In the genomic region with DNA sequence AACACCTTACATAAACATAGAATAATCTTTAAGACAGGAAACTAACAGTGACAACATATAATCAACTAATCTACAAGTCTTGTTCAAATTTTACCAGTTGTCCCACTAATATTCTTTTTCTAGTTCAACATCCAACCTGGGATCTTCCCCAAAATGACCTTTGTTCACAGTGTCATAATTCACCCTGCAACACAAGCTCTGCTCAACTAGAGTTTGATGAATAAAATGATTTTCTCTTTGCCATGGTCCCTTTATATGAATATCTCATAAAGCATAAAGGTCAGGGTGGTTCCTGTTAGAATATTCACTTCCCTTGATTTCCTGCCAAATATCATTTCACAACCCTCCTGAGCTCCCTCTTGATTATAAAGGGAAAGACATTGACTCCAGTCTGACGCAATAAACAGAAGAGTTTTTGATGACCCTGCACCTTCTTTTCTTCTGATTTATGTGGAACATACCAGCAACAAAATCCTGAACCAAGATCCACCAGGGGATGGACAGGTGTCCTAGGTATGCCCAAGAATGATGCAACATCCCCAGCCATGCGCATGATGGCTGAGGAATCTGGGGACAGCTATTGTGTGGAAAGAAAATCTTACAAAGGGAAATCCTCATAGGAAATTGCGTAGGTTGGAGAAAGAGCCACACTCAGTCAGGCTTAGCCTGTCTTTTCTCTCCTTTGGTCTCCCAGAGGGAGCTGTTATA, we compare ENCODE assay signal across 12 cellular contexts. TPM values are rescaled to one million over a fixed set of nuclear protein-coding genes. Genes with fewer than 3 reads are reported as not detected.
DNase-seq lines count a peak whose midpoint lies in the region; ATAC-seq, FAIRE-seq and TF ChIP-seq lines count a peak whose summit lies in the region.
"Had no signal": no experiment of that assay in that cellular context is flagged by ENCODE, and none has a peak within 500 bp of the region (broad histone marks: within the 10 kb centered on the region; RNA-seq: fewer than 3 reads in every experiment).

No MANE protein-coding gene starts in this region.

- no peaks in the 10 kb centered on the region for H3K27me3 ChIP-seq in HepG2 (ENCODE audit: control insufficient read depth in 1 of 2, insufficient read depth in 2 of 2, low read length in 2 of 2)
- H3K27me3 ChIP-seq: MG63 had no signal

- TF ChIP-seq EP300 in A549 (IDR thresholded peaks at IDR 0.05) (no peak), Ishikawa (IDR thresholded peaks at IDR 0.05; ENCODE audit: borderline replicate concordance) (no peak), HepG2 (IDR thresholded peaks at IDR 0.05; ENCODE audit: low read depth in 2 of 2, low read length in 2 of 2) (no peak), HepG2 (CRISPR knock-in tag; IDR thresholded peaks at IDR 0.05; ENCODE audit: borderline replicate concordance) (no peak)

- TF ChIP-seq RAD21 in A549 (conservative IDR thresholded peaks at IDR 0.05 in 1 of 2, IDR thresholded peaks at IDR 0.05 in 1 of 2) (no peak), Ishikawa (IDR thresholded peaks at IDR 0.05; ENCODE audit: low read depth) (no peak), HepG2 (CRISPR knock-in tag; IDR thresholded peaks at IDR 0.05) (no peak)

- H3K79me2 ChIP-seq in HepG2 (ENCODE audit: insufficient read depth, low read length), result no peaks in the 10 kb centered on the region

- H3K4me3 ChIP-seq in A549 (no peak overlapping the region), HepG2 (replicated peaks in 1 of 3; ENCODE audit: insufficient read depth in 1 of 3, low read depth in 2 of 3, low read length in 3 of 3) (no peak overlapping the region)
- H3K4me3 ChIP-seq: MG63 had no signal

- no peak overlapping the region for H3K9ac ChIP-seq in HepG2 (ENCODE audit: insufficient read depth, low read depth, low read length)

- H3K36me3 ChIP-seq in HepG2 (replicated peaks in 1 of 2; ENCODE audit: control insufficient read depth in 1 of 2, insufficient read depth in 2 of 2, low read length in 2 of 2), result no peaks in the 10 kb centered on the region
- H3K36me3 ChIP-seq: MG63, neutrophil had no signal

- no TSS peak for BruUV-seq in HepG2 (replicated peaks; lab: Mats Ljungman, UMichigan)

- H2AFZ ChIP-seq in HepG2 (ENCODE audit: low read length), result no peak overlapping the region

- H3K9me3 ChIP-seq in A549, result no peaks in the 10 kb centered on the region
- no peaks in the 10 kb centered on the region for H3K9me3 ChIP-seq in HepG2 (ENCODE audit: low read length)
- H3K9me3 ChIP-seq: MG63, neutrophil had no signal

- H3K4me1 ChIP-seq in A549, result peaks cover 45% of the 10 kb centered on the region
- peaks cover 58% of the 10 kb centered on the region for H3K4me1 ChIP-seq in HepG2 (ENCODE audit: insufficient read depth, low read length)

- in situ Hi-C loops in HepG2 (cut with HindIII; ENCODE audit: extremely low pct_ligation_motif_present, low pct_unique_long_range_greater_than_20kb), result no loop called here

- H3K27ac ChIP-seq in A549 (peak overlapping the region; percentile 57 to 83), HepG2 (ENCODE audit: extremely low read length, insufficient read depth, low read length) (no peak overlapping the region)
- H3K27ac ChIP-seq: neutrophil had no signal

- DNase-seq in A549 (ENCODE audit: low read depth in 1 of 2, low spot score in 1 of 2), result peak in 1 of 2 experiments; percentile 42
- DNase-seq in dermis blood vessel endothelial cell, result peak; percentile 87
- DNase-seq in HepG2 (ENCODE audit: low spot score), result peak; percentile 13
- no peak for DNase-seq in activated naive CD4-positive, alpha-beta T cell treated with anti-CD3 and anti-CD28 coated beads, Interleukin-2, amount 50 U/mL, for 72 hours (ENCODE audit: low spot score in 2 of 2)
- no peak for DNase-seq in stimulated activated naive CD4-positive, alpha-beta T cell (lab: John Stamatoyannopoulos, UW)
- no peak for DNase-seq in COR-L47 (lab: John Stamatoyannopoulos, UW)
- DNase-seq in GF-D8 (lab: John Stamatoyannopoulos, UW), result no peak
- DNase-seq: activated CD4-positive, alpha-beta T cell treated with anti-CD3 and anti-CD28 coated beads, Interleukin-2, amount 50 U/mL, for 48 hours; MG63 had no signal

- no peaks in the 10 kb centered on the region for H4K20me1 ChIP-seq in HepG2 (ENCODE audit: insufficient read depth, low read length)

- peak overlapping the region; percentile 51 for H3K4me2 ChIP-seq in A549
- no peak overlapping the region for H3K4me2 ChIP-seq in HepG2 (ENCODE audit: low read depth, low read length)

- ATAC-seq in A549, result 0 out of 6 replicates have a peak, but pooled peaks of 1 of the 2 experiments have one; percentile 21
- no peak for ATAC-seq in HepG2
- ATAC-seq in activated naive CD4-positive, alpha-beta T cell treated with anti-CD3 and anti-CD28 coated beads, Interleukin-2, amount 50 U/mL, for 72 hours, result no peak

- intact Hi-C loops in HepG2 (cut with micrococcal nuclease; ENCODE audit: unreplicated experiment), result no loop called here

- FAIRE-seq in A549 (lab: Jason Lieb, UNC) (no peak), HepG2 (lab: Jason Lieb, UNC) (no peak)

- CTCF ChIA-PET in A549 (lab: Yijun Ruan, JAX) (interaction anchor here (1.5 to 3.8 kb wide), 3 partner anchors 12 to 129 kb away, joined by 3 to 18 read pairs (median 4); no protein-coding TSS in a partner anchor), HepG2 (lab: Yijun Ruan, JAX; ENCODE audit: low intra/inter-chr PET ratio, low total read pairs) (no interaction called here)

- TF ChIP-seq POLR2A in A549 (IDR thresholded peaks at IDR 0.05; ENCODE audit: low read length), result no peak
- TF ChIP-seq POLR2A in HepG2 (IDR thresholded peaks at IDR 0.05; ENCODE audit: insufficient read depth in 1 of 2, low read depth in 2 of 2, low read length in 2 of 2), result no peak

- H3K9me3 Mint-ChIP-seq in activated naive CD4-positive, alpha-beta T cell treated with anti-CD3 and anti-CD28 coated beads, Interleukin-2, amount 50 U/mL, for 72 hours, result no peaks in the 10 kb centered on the region

- H3K36me3 Mint-ChIP-seq in activated naive CD4-positive, alpha-beta T cell treated with anti-CD3 and anti-CD28 coated beads, Interleukin-2, amount 50 U/mL, for 72 hours, result no peaks in the 10 kb centered on the region

- WGBS in A549 (ENCODE audit: missing lambda C conversion rate), result 67% methylated on average over 3 of the region's 3 CpGs
- 71% methylated on average over 3 of the region's 3 CpGs for WGBS in HepG2 (ENCODE audit: low lambda C conversion rate)

- POLR2A ChIA-PET in A549 (lab: Yijun Ruan, JAX), result interaction anchor here (0.8 kb wide), 1 partner anchor 18 kb away, joined by 3 read pairs; the partner anchor contains the start of gene IFIT3
- POLR2A ChIA-PET in HepG2 (lab: Yijun Ruan, JAX), result interaction anchor here (2.0 kb wide), 1 partner anchor 14 kb away, joined by 8 read pairs; no protein-coding TSS in a partner anchor

- no peak overlapping the region for H3K27ac Mint-ChIP-seq in activated naive CD4-positive, alpha-beta T cell treated with anti-CD3 and anti-CD28 coated beads, Interleukin-2, amount 50 U/mL, for 72 hours

- TF ChIP-seq CTCF in A549 (IDR thresholded peaks at IDR 0.05) (no peak), HepG2 (CRISPR knock-in tag; IDR thresholded peaks at IDR 0.05) (no peak)

RNA-seq across cellular contexts. Expression of gene IFIT3, which starts 18.6 kb away (rescaled TPM):
- polyA plus RNA-seq in A549 (2011; rRNA removed) (1.5 and 1.6 TPM in 2 replicates), A549 (2017; fragmentation: RNase III; extraction: RNeasy Plus Mini Kit Qiagen cat#74134 plus additional on column Dnase treatment) (2.1 to 2.4 TPM (median 2.2 TPM) in 3 replicates), HepG2 (2011; rRNA removed) (0.48 and 0.56 TPM in 2 replicates)
- polyA plus RNA-seq in A549 (2012; cell fraction: cytosol; rRNA removed), result 0.33 and 0.36 TPM in 2 replicates
- 0.16 and 0.18 TPM in 2 replicates for polyA plus RNA-seq in A549 (2012; cell fraction: nucleus; rRNA removed)
- polyA minus RNA-seq in A549 (2011; rRNA and poly(A)+ RNA removed), result 0.10 and 0.41 TPM in 2 replicates
- total RNA-seq in dermis blood vessel endothelial cell (14.1 and 14.3 TPM in 2 replicates), HepG2 (2016; rRNA removed; fragmentation: Illumina TruSeq; extraction: Trizol) (3.1 and 4.3 TPM in 2 replicates)
- 0.71 TPM in 2 replicates for total RNA-seq in HepG2 (2016; cell fraction: cytosol; rRNA removed; fragmentation: Illumina TruSeq; extraction: Trizol; ENCODE audit: low read depth)
- 3.0 and 4.6 TPM in 2 replicates for total RNA-seq in HepG2 (2016; cell fraction: insoluble cytoplasmic fraction; rRNA removed; fragmentation: Illumina TruSeq; extraction: Trizol)
- 1.6 and 1.7 TPM in 2 replicates for total RNA-seq in HepG2 (2016; cell fraction: membrane; rRNA removed; fragmentation: Illumina TruSeq; extraction: Trizol)
- total RNA-seq in HepG2 (2016; cell fraction: nucleus; rRNA removed; fragmentation: Illumina TruSeq; extraction: Trizol), result 1.6 TPM in 2 replicates
- polyA plus RNA-seq in HepG2 (2011; cell fraction: cytosol; rRNA removed), result 0.40 and 0.67 TPM in 2 replicates
- 0.07 and 0.08 TPM in 2 replicates for polyA plus RNA-seq in HepG2 (2011; cell fraction: nucleus; rRNA removed)
- polyA plus RNA-seq in HepG2 (2012), result 1.1 and 1.5 TPM in 2 replicates
- polyA plus RNA-seq in HepG2 (2016; cell fraction: cytosol; fragmentation: Illumina TruSeq; extraction: Trizol; ENCODE audit: low read depth), result 0.34 and 0.44 TPM in 2 replicates
- 2.9 and 3.4 TPM in 2 replicates for polyA plus RNA-seq in HepG2 (2016; cell fraction: insoluble cytoplasmic fraction; fragmentation: Illumina TruSeq; extraction: Trizol; ENCODE audit: low read depth)
- 0.82 and 0.90 TPM in 2 replicates for polyA plus RNA-seq in HepG2 (2016; cell fraction: membrane; fragmentation: Illumina TruSeq; extraction: Trizol; ENCODE audit: low read depth)
- 1.1 and 1.6 TPM in 2 replicates for polyA plus RNA-seq in HepG2 (2016; cell fraction: nucleus; fragmentation: Illumina TruSeq; extraction: Trizol; ENCODE audit: insufficient read depth, low read depth)
- 0.16 and 2.1 TPM in 2 replicates for polyA minus RNA-seq in HepG2 (2011; rRNA and poly(A)+ RNA removed; ENCODE audit: low replicate concordance)
- 0.88 and 0.99 TPM in 2 replicates for polyA minus RNA-seq in HepG2 (2011; cell fraction: cytosol; rRNA and poly(A)+ RNA removed)
- polyA minus RNA-seq in HepG2 (2011; cell fraction: nucleus; rRNA and poly(A)+ RNA removed), result 0.26 and 0.99 TPM in 2 replicates
- total RNA-seq in activated naive CD4-positive, alpha-beta T cell treated with anti-CD3 and anti-CD28 coated beads, Interleukin-2, amount 50 U/mL, for 72 hours, result 10 to 100 TPM in 1 of 2 donors, 1 to 10 TPM in 1; 2.6 to 12.6 TPM

RNA-seq across cellular contexts. Expression of gene IFIT1B, which starts 31.4 kb away (rescaled TPM):
- polyA plus RNA-seq in A549 (2011; rRNA removed) (not detected in 2 replicates), A549 (2017; fragmentation: RNase III; extraction: RNeasy Plus Mini Kit Qiagen cat#74134 plus additional on column Dnase treatment) (not detected in 3 replicates), HepG2 (2011; rRNA removed) (not detected in 2 replicates)
- polyA plus RNA-seq in A549 (2012; cell fraction: cytosol; rRNA removed), result not detected in 2 replicates
- not detected in 2 replicates for polyA plus RNA-seq in A549 (2012; cell fraction: nucleus; rRNA removed)
- not detected in 2 replicates for polyA minus RNA-seq in A549 (2011; rRNA and poly(A)+ RNA removed)
- total RNA-seq in dermis blood vessel endothelial cell (not detected in 2 replicates), HepG2 (2016; rRNA removed; fragmentation: Illumina TruSeq; extraction: Trizol) (not detected in 2 replicates)
- total RNA-seq in HepG2 (2016; cell fraction: cytosol; rRNA removed; fragmentation: Illumina TruSeq; extraction: Trizol; ENCODE audit: low read depth), result not detected in 2 replicates
- total RNA-seq in HepG2 (2016; cell fraction: insoluble cytoplasmic fraction; rRNA removed; fragmentation: Illumina TruSeq; extraction: Trizol), result not detected in 2 replicates
- not detected in 2 replicates for total RNA-seq in HepG2 (2016; cell fraction: membrane; rRNA removed; fragmentation: Illumina TruSeq; extraction: Trizol)
- not detected in 2 replicates for total RNA-seq in HepG2 (2016; cell fraction: nucleus; rRNA removed; fragmentation: Illumina TruSeq; extraction: Trizol)
- not detected in 2 replicates for polyA plus RNA-seq in HepG2 (2011; cell fraction: cytosol; rRNA removed)
- polyA plus RNA-seq in HepG2 (2011; cell fraction: nucleus; rRNA removed), result not detected in 2 replicates
- polyA plus RNA-seq in HepG2 (2012), result not detected in 2 replicates
- polyA plus RNA-seq in HepG2 (2016; cell fraction: cytosol; fragmentation: Illumina TruSeq; extraction: Trizol; ENCODE audit: low read depth), result not detected in 2 replicates
- not detected in 2 replicates for polyA plus RNA-seq in HepG2 (2016; cell fraction: insoluble cytoplasmic fraction; fragmentation: Illumina TruSeq; extraction: Trizol; ENCODE audit: low read depth)
- polyA plus RNA-seq in HepG2 (2016; cell fraction: membrane; fragmentation: Illumina TruSeq; extraction: Trizol; ENCODE audit: low read depth), result not detected in 2 replicates
- not detected in 2 replicates for polyA plus RNA-seq in HepG2 (2016; cell fraction: nucleus; fragmentation: Illumina TruSeq; extraction: Trizol; ENCODE audit: insufficient read depth, low read depth)
- not detected in 2 replicates for polyA minus RNA-seq in HepG2 (2011; rRNA and poly(A)+ RNA removed; ENCODE audit: low replicate concordance)
- not detected in 2 replicates for polyA minus RNA-seq in HepG2 (2011; cell fraction: cytosol; rRNA and poly(A)+ RNA removed)
- polyA minus RNA-seq in HepG2 (2011; cell fraction: nucleus; rRNA and poly(A)+ RNA removed), result not detected in 2 replicates
- total RNA-seq in activated naive CD4-positive, alpha-beta T cell treated with anti-CD3 and anti-CD28 coated beads, Interleukin-2, amount 50 U/mL, for 72 hours, result not detected
- polyA plus RNA-seq: BJ had no signal

RNA-seq across cellular contexts. Expression of gene IFIT2, which starts 44.6 kb away (rescaled TPM):
- polyA plus RNA-seq in A549 (2011; rRNA removed) (0.81 and 1.1 TPM in 2 replicates), A549 (2017; fragmentation: RNase III; extraction: RNeasy Plus Mini Kit Qiagen cat#74134 plus additional on column Dnase treatment) (0.75 to 0.94 TPM (median 0.77 TPM) in 3 replicates), HepG2 (2011; rRNA removed) (0.04 and 0.07 TPM in 2 replicates)
- 0.12 and 0.13 TPM in 2 replicates for polyA plus RNA-seq in A549 (2012; cell fraction: cytosol; rRNA removed)
- 0.04 and 0.06 TPM in 2 replicates for polyA plus RNA-seq in A549 (2012; cell fraction: nucleus; rRNA removed)
- polyA minus RNA-seq in A549 (2011; rRNA and poly(A)+ RNA removed), result 0.29 and 0.50 TPM in 2 replicates
- total RNA-seq in dermis blood vessel endothelial cell (9.6 and 23.7 TPM in 2 replicates), HepG2 (2016; rRNA removed; fragmentation: Illumina TruSeq; extraction: Trizol) (0.15 and 0.27 TPM in 2 replicates)
- 0.10 TPM in 1 of 2 replicates, not detected in the other for total RNA-seq in HepG2 (2016; cell fraction: cytosol; rRNA removed; fragmentation: Illumina TruSeq; extraction: Trizol; ENCODE audit: low read depth)
- total RNA-seq in HepG2 (2016; cell fraction: insoluble cytoplasmic fraction; rRNA removed; fragmentation: Illumina TruSeq; extraction: Trizol), result 0.22 and 0.31 TPM in 2 replicates
- total RNA-seq in HepG2 (2016; cell fraction: membrane; rRNA removed; fragmentation: Illumina TruSeq; extraction: Trizol), result 0.07 and 0.12 TPM in 2 replicates
- not detected in 2 replicates for total RNA-seq in HepG2 (2016; cell fraction: nucleus; rRNA removed; fragmentation: Illumina TruSeq; extraction: Trizol)
- polyA plus RNA-seq in HepG2 (2011; cell fraction: cytosol; rRNA removed), result 0.04 TPM in 2 replicates
- 0.03 TPM in 1 of 2 replicates, not detected in the other for polyA plus RNA-seq in HepG2 (2011; cell fraction: nucleus; rRNA removed)
- 0.08 and 0.11 TPM in 2 replicates for polyA plus RNA-seq in HepG2 (2012)
- 0.06 TPM in 1 of 2 replicates, not detected in the other for polyA plus RNA-seq in HepG2 (2016; cell fraction: cytosol; fragmentation: Illumina TruSeq; extraction: Trizol; ENCODE audit: low read depth)
- 0.12 and 0.26 TPM in 2 replicates for polyA plus RNA-seq in HepG2 (2016; cell fraction: insoluble cytoplasmic fraction; fragmentation: Illumina TruSeq; extraction: Trizol; ENCODE audit: low read depth)
- 0.07 TPM in 1 of 2 replicates, not detected in the other for polyA plus RNA-seq in HepG2 (2016; cell fraction: membrane; fragmentation: Illumina TruSeq; extraction: Trizol; ENCODE audit: low read depth)
- polyA plus RNA-seq in HepG2 (2016; cell fraction: nucleus; fragmentation: Illumina TruSeq; extraction: Trizol; ENCODE audit: insufficient read depth, low read depth), result 0.40 TPM in 1 of 2 replicates, not detected in the other
- polyA minus RNA-seq in HepG2 (2011; rRNA and poly(A)+ RNA removed; ENCODE audit: low replicate concordance), result 1.7 TPM in 1 of 2 replicates, not detected in the other
- polyA minus RNA-seq in HepG2 (2011; cell fraction: cytosol; rRNA and poly(A)+ RNA removed), result not detected in 2 replicates
- 0.12 TPM in 1 of 2 replicates, not detected in the other for polyA minus RNA-seq in HepG2 (2011; cell fraction: nucleus; rRNA and poly(A)+ RNA removed)
- 10 to 100 TPM in 1 of 2 donors, 1 to 10 TPM in 1; 4.9 to 28.0 TPM for total RNA-seq in activated naive CD4-positive, alpha-beta T cell treated with anti-CD3 and anti-CD28 coated beads, Interleukin-2, amount 50 U/mL, for 72 hours

RNA-seq across cellular contexts. Expression of gene IFIT1, which starts 46.0 kb away (rescaled TPM):
- polyA plus RNA-seq in A549 (2011; rRNA removed) (2.0 and 2.5 TPM in 2 replicates), A549 (2017; fragmentation: RNase III; extraction: RNeasy Plus Mini Kit Qiagen cat#74134 plus additional on column Dnase treatment) (2.1 to 3.7 TPM (median 2.8 TPM) in 3 replicates), HepG2 (2011; rRNA removed) (1.2 and 1.5 TPM in 2 replicates)
- 0.40 and 0.52 TPM in 2 replicates for polyA plus RNA-seq in A549 (2012; cell fraction: cytosol; rRNA removed)
- 0.14 and 0.24 TPM in 2 replicates for polyA plus RNA-seq in A549 (2012; cell fraction: nucleus; rRNA removed)
- 0.17 and 0.29 TPM in 2 replicates for polyA minus RNA-seq in A549 (2011; rRNA and poly(A)+ RNA removed)
- total RNA-seq in dermis blood vessel endothelial cell (2.2 and 2.6 TPM in 2 replicates), HepG2 (2016; rRNA removed; fragmentation: Illumina TruSeq; extraction: Trizol) (5.5 and 7.5 TPM in 2 replicates)
- total RNA-seq in HepG2 (2016; cell fraction: cytosol; rRNA removed; fragmentation: Illumina TruSeq; extraction: Trizol; ENCODE audit: low read depth), result 1.0 and 1.2 TPM in 2 replicates
- total RNA-seq in HepG2 (2016; cell fraction: insoluble cytoplasmic fraction; rRNA removed; fragmentation: Illumina TruSeq; extraction: Trizol), result 5.3 and 6.9 TPM in 2 replicates
- 1.8 and 2.7 TPM in 2 replicates for total RNA-seq in HepG2 (2016; cell fraction: membrane; rRNA removed; fragmentation: Illumina TruSeq; extraction: Trizol)
- 1.7 and 2.9 TPM in 2 replicates for total RNA-seq in HepG2 (2016; cell fraction: nucleus; rRNA removed; fragmentation: Illumina TruSeq; extraction: Trizol)
- polyA plus RNA-seq in HepG2 (2011; cell fraction: cytosol; rRNA removed), result 0.64 and 1.2 TPM in 2 replicates
- 0.21 and 0.61 TPM in 2 replicates for polyA plus RNA-seq in HepG2 (2011; cell fraction: nucleus; rRNA removed)
- polyA plus RNA-seq in HepG2 (2012), result 1.6 and 3.8 TPM in 2 replicates
- polyA plus RNA-seq in HepG2 (2016; cell fraction: cytosol; fragmentation: Illumina TruSeq; extraction: Trizol; ENCODE audit: low read depth), result 0.47 and 0.49 TPM in 2 replicates
- 6.6 and 7.5 TPM in 2 replicates for polyA plus RNA-seq in HepG2 (2016; cell fraction: insoluble cytoplasmic fraction; fragmentation: Illumina TruSeq; extraction: Trizol; ENCODE audit: low read depth)
- polyA plus RNA-seq in HepG2 (2016; cell fraction: membrane; fragmentation: Illumina TruSeq; extraction: Trizol; ENCODE audit: low read depth), result 0.80 and 0.81 TPM in 2 replicates
- 2.6 and 2.9 TPM in 2 replicates for polyA plus RNA-seq in HepG2 (2016; cell fraction: nucleus; fragmentation: Illumina TruSeq; extraction: Trizol; ENCODE audit: insufficient read depth, low read depth)
- polyA minus RNA-seq in HepG2 (2011; rRNA and poly(A)+ RNA removed; ENCODE audit: low replicate concordance), result 0.12 and 1.4 TPM in 2 replicates
- 0.79 and 1.1 TPM in 2 replicates for polyA minus RNA-seq in HepG2 (2011; cell fraction: cytosol; rRNA and poly(A)+ RNA removed)
- polyA minus RNA-seq in HepG2 (2011; cell fraction: nucleus; rRNA and poly(A)+ RNA removed), result 0.64 and 1.4 TPM in 2 replicates
- 1 to 10 TPM; 1.6 to 9.0 TPM for total RNA-seq in activated naive CD4-positive, alpha-beta T cell treated with anti-CD3 and anti-CD28 coated beads, Interleukin-2, amount 50 U/mL, for 72 hours

Comparison
In these comparisons a context has a peak if more than half of its experiments do, and no peak if none do; other contexts are left out.
1. DNase-seq: peak in dermis blood vessel endothelial cell (single experiment) and HepG2 (single experiment); none in activated naive CD4-positive, alpha-beta T cell treated with anti-CD3 and anti-CD28 coated beads, Interleukin-2, amount 50 U/mL, for 72 hours (0 of 2), stimulated activated naive CD4-positive, alpha-beta T cell (0 of 6), COR-L47 (single experiment) and GF-D8 (single experiment).
2. Of the 38 proteins assayed by ChIP-seq in both HepG2 and A549: peak only in HepG2: none; only in A549: MAFK; in both: CEBPB; in neither: 36.